Comparison of ENCODE assay signal across 8 cellular contexts in the genomic region with DNA sequence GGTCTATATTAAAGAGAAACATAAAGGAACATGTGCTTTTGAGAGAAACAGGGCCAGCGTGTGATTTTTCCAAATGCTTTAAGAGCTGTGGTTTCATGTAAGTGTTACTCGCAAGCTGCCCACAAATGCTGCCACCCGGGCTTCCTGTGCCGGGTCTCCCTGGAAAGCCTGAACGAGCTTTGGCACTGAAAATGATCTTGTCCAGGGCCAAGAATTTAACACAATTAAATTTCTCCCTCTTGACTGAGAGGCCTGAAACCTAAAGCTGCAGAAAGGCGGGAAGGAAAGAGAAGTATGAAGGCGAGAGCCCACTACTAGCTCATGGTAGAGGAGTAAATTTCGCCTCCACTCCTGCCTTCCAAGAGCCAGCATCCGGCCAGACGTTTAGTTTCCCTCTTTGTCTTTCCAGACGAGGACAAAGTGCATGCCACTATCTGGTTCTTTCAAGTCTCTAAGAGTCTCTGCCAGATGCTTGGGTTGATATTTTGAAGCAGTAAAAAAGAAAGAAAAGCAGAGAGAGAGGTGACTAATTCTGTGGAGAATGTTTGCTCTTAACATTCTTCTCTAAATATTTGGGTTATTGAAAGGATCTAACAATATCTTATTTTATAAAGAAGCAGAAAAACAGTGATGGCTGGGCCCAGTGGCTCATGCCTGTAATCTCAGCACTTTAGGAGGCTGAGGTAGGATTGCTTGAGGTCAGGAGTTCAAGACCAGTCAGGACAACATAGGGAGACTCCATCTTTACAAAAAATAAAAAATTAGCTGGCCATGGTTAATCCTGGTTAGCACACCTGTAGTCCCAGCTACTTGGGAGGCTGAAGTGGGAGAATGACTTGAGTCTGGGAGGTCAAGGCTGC.
DNase-seq lines count a peak whose midpoint lies in the region; ATAC-seq, FAIRE-seq and TF ChIP-seq lines count a peak whose summit lies in the region.

No MANE protein-coding gene starts in this region.

- no peak for TF ChIP-seq CTCF in WTC11 (IDR thresholded peaks at IDR 0.05)
- no peak for TF ChIP-seq CTCF in gastroesophageal sphincter (IDR thresholded peaks at IDR 0.05)

- TF ChIP-seq POLR2A in gastroesophageal sphincter (IDR thresholded peaks at IDR 0.05) (no peak), GM12892 (IDR thresholded peaks at IDR 0.05; ENCODE audit: low read depth, low read length) (no peak)

- H3K4me3 ChIP-seq in gastroesophageal sphincter = no peak overlapping the region
- H3K4me3 ChIP-seq in rectal smooth muscle tissue (ENCODE audit: low read length) = peak overlapping the region; percentile 34

- H3K27me3 ChIP-seq in gastroesophageal sphincter (no peaks in the 10 kb centered on the region), rectal smooth muscle tissue (ENCODE audit: control insufficient read depth, insufficient read depth, low read length) (no peaks in the 10 kb centered on the region)

- no peak overlapping the region for H3K27ac Mint-ChIP-seq in WTC11

- ATAC-seq in WTC11 = peak; percentile 45; the same call in 1 of the 2 replicates
- peak; percentile 28 for ATAC-seq in gastroesophageal sphincter
- ATAC-seq in GM18502 (IDR thresholded peaks at IDR 0.05; ENCODE audit: poor library complexity, unreplicated experiment) = no peak

- H3K9me3 Mint-ChIP-seq in WTC11 = no peaks in the 10 kb centered on the region

- no peaks in the 10 kb centered on the region for H3K9me3 ChIP-seq in gastroesophageal sphincter

- POLR2A ChIA-PET in WTC11 (lab: Charles Lee) = interaction anchor here (0.8 kb wide), 1 partner anchor 105 kb away, joined by 4 read pairs; no protein-coding TSS in a partner anchor

- WGBS in gastroesophageal sphincter (ENCODE audit: low coverage in 1 of 2), 2 donors = 9% methylated on average over 10 of the region's 11 CpGs

- CTCF ChIA-PET in WTC11 (lab: Charles Lee) = interaction anchor here (1.0 to 2.0 kb wide), 3 partner anchors 78 to 102 kb away, joined by 3 to 11 read pairs (median 8); no protein-coding TSS in a partner anchor

- H3K27me3 Mint-ChIP-seq in WTC11 (ENCODE audit: low read depth) = no peaks in the 10 kb centered on the region

- H3K36me3 ChIP-seq in gastroesophageal sphincter = no peaks in the 10 kb centered on the region
- no peaks in the 10 kb centered on the region for H3K36me3 ChIP-seq in rectal smooth muscle tissue (ENCODE audit: control insufficient read depth, insufficient read depth, low read length)

- peak overlapping the region; percentile 72 to 81 (median 78) for H3K27ac ChIP-seq in gastroesophageal sphincter
- peak overlapping the region; percentile 75 for H3K27ac ChIP-seq in rectal smooth muscle tissue (ENCODE audit: low read depth, low read length)

- TF ChIP-seq EP300 in gastroesophageal sphincter (IDR thresholded peaks at IDR 0.05) = no peak

- H3K9ac ChIP-seq in rectal smooth muscle tissue (ENCODE audit: low read length) = no peak overlapping the region

- no peak for FAIRE-seq in GM12892 (lab: Jason Lieb, UNC)

- H3K4me1 ChIP-seq in gastroesophageal sphincter (peaks cover 0 to 41% (median 16%) of the 10 kb centered on the region in 3 donors), rectal smooth muscle tissue (ENCODE audit: control insufficient read depth, insufficient read depth, low read length) (peaks cover 30% of the 10 kb centered on the region)

- no peak overlapping the region for H3K4me3 Mint-ChIP-seq in WTC11

- peak; percentile 63 for DNase-seq in AG20443 (ENCODE audit: low spot score)
- DNase-seq in HS-27A (ENCODE audit: low read depth) = peak; percentile 64
- no peak for DNase-seq in WTC11 (ENCODE audit: low spot score)
- no peak for DNase-seq in OCI-M2 (lab: John Stamatoyannopoulos, UW; ENCODE audit: unreplicated experiment)
- DNase-seq in GM12892 (ENCODE audit: insufficient read length) = no peak

- peaks cover 38% of the 10 kb centered on the region for H3K4me1 Mint-ChIP-seq in WTC11

- H3K36me3 Mint-ChIP-seq in WTC11 = no peaks in the 10 kb centered on the region

TF ChIP-seq in WTC11, 78 proteins besides CTCF, POLR2A, EP300 and RAD21:
- TF ChIP-seq, protein P1, sequence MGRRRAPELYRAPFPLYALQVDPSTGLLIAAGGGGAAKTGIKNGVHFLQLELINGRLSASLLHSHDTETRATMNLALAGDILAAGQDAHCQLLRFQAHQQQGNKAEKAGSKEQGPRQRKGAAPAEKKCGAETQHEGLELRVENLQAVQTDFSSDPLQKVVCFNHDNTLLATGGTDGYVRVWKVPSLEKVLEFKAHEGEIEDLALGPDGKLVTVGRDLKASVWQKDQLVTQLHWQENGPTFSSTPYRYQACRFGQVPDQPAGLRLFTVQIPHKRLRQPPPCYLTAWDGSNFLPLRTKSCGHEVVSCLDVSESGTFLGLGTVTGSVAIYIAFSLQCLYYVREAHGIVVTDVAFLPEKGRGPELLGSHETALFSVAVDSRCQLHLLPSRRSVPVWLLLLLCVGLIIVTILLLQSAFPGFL (CRISPR knock-in tag; IDR thresholded peaks at IDR 0.05; ENCODE audit: borderline replicate concordance) = no peak
- TF ChIP-seq SOX15 (CRISPR knock-in tag; IDR thresholded peaks at IDR 0.05) = no peak

Comparison
In these comparisons a context has a peak if more than half of its experiments do, and no peak if none do; other contexts are left out.
1. DNase-seq: peak in AG20443 (single experiment) and HS-27A (single experiment); none in WTC11 (single experiment), OCI-M2 (single experiment) and GM12892 (single experiment).